ENCODE assay signal across 18 cellular contexts in the genomic region with DNA sequence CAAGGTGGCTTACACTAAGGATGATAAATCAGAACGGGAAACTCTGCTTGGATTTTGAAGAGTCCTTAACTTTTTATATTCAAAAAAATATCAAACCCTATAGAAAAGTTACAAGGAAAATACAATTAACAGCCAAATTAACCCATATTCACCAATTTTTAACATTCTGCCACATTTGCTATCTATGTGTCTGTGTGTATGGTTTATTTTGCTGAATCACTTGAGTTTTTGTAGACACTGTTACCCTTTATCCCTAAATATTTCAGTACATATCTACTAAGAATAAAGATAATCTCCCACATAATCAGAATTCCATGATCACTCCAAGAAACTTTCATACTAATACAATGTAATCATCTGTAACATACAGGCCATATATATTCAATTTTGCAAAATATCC. TPM values are rescaled to one million over a fixed set of nuclear protein-coding genes. Genes with fewer than 3 reads are reported as not detected.
DNase-seq lines count a peak whose midpoint lies in the region; ATAC-seq, FAIRE-seq and TF ChIP-seq lines count a peak whose summit lies in the region.
"Had no signal": no experiment of that assay in that cellular context is flagged by ENCODE, and none has a peak within 500 bp of the region (broad histone marks: within the 10 kb centered on the region; RNA-seq: fewer than 3 reads in every experiment).

No MANE protein-coding gene starts in this region.

- H3K36me3 ChIP-seq in HepG2 (replicated peaks in 1 of 2; ENCODE audit: control insufficient read depth in 1 of 2, insufficient read depth in 2 of 2, low read length in 2 of 2) (no peaks in the 10 kb centered on the region), right lobe of liver (no peaks in the 10 kb centered on the region)
- H3K36me3 ChIP-seq: adrenal gland, cardiac muscle cell, Peyer's patch, upper lobe of left lung had no signal

- H3K79me2 ChIP-seq in HepG2 (ENCODE audit: insufficient read depth, low read length) = peaks cover 21% of the 10 kb centered on the region

- TF ChIP-seq EP300 in HepG2 (IDR thresholded peaks at IDR 0.05; ENCODE audit: low read depth in 2 of 2, low read length in 2 of 2) = no peak
- TF ChIP-seq EP300 in HepG2 (CRISPR knock-in tag; IDR thresholded peaks at IDR 0.05; ENCODE audit: borderline replicate concordance) = no peak

- TF ChIP-seq POLR2A in HepG2 (IDR thresholded peaks at IDR 0.05; ENCODE audit: insufficient read depth in 1 of 2, low read depth in 2 of 2, low read length in 2 of 2) (no peak), right lobe of liver (IDR thresholded peaks at IDR 0.05) (no peak)

- DNase-seq in HepG2 (ENCODE audit: low spot score) (no peak), right lobe of liver (no peak), immature natural killer cell (no peak), SHP77 treated with DMSO at 0.1 percent for 48 hours (lab: John Stamatoyannopoulos, UW) (no peak), cerebellum (ENCODE audit: low spot score) (no peak), left cardiac atrium (no peak)
- DNase-seq in activated CD4-positive, alpha-beta memory T cell treated with anti-CD3 and anti-CD28 coated beads for 36 hours = no peak
- DNase-seq: activated CD4-positive, alpha-beta T cell treated with anti-CD3 and anti-CD28 coated beads for 4 hours; activated T-cell treated with anti-CD3 and anti-CD28 coated beads, Interleukin-2, amount 50 U/mL, for 1 hour; COR-L47 had no signal

- no peak overlapping the region for H3K27ac ChIP-seq in HepG2 (ENCODE audit: extremely low read length, insufficient read depth, low read length)
- no peak overlapping the region for H3K27ac ChIP-seq in right lobe of liver
- H3K27ac ChIP-seq: cardiac muscle cell, SK-N-MC had no signal

- CTCF ChIA-PET in HepG2 (lab: Yijun Ruan, JAX; ENCODE audit: low intra/inter-chr PET ratio, low total read pairs) = no interaction called here
- CTCF ChIA-PET in activated CD4-positive, alpha-beta memory T cell treated with anti-CD3 and anti-CD28 coated beads for 36 hours (lab: Charles Lee) = no interaction called here

- H3K27ac Mint-ChIP-seq in activated CD4-positive, alpha-beta memory T cell treated with anti-CD3 and anti-CD28 coated beads for 36 hours = no peak overlapping the region
- H3K27ac Mint-ChIP-seq in immature natural killer cell = peak overlapping the region in 4 of 6 donors; percentile 14 to 97 (median 70)

- intact Hi-C loops in HepG2 (cut with micrococcal nuclease; ENCODE audit: unreplicated experiment) = no loop called here
- intact Hi-C loops in right lobe of liver (cut with DNase I) = no loop called here
- intact Hi-C loops in activated CD4-positive, alpha-beta memory T cell treated with anti-CD3 and anti-CD28 coated beads for 36 hours (cut with micrococcal nuclease) = loop anchor here (2.0 to 5.0 kb wide), 4 partner anchors 37 to 141 kb away; no protein-coding TSS in a partner anchor
- intact Hi-C loops in left cardiac atrium (cut with DNase I) = no loop called here

- H3K36me3 Mint-ChIP-seq in activated CD4-positive, alpha-beta memory T cell treated with anti-CD3 and anti-CD28 coated beads for 36 hours = peaks cover 3% of the 10 kb centered on the region
- H3K36me3 Mint-ChIP-seq in immature natural killer cell = peaks cover 0 to 6% (median 3%) of the 10 kb centered on the region in 3 donors

- ATAC-seq in HepG2 (no peak), right lobe of liver (no peak), GM21528 (IDR thresholded peaks at IDR 0.05; ENCODE audit: low FRiP score, unreplicated experiment) (no peak), left cardiac atrium (no peak)

- H3K9ac ChIP-seq in HepG2 (ENCODE audit: insufficient read depth, low read depth, low read length) = no peak overlapping the region

- no peak overlapping the region for H3K4me3 ChIP-seq in HepG2 (replicated peaks in 1 of 3; ENCODE audit: insufficient read depth in 1 of 3, low read depth in 2 of 3, low read length in 3 of 3)
- H3K4me3 ChIP-seq in right lobe of liver = no peak overlapping the region

- H3K9me3 ChIP-seq in HepG2 (ENCODE audit: low read length) = no peaks in the 10 kb centered on the region
- no peaks in the 10 kb centered on the region for H3K9me3 ChIP-seq in right lobe of liver
- H3K9me3 ChIP-seq: adrenal gland, Peyer's patch, upper lobe of left lung had no signal

- POLR2A ChIA-PET in HepG2 (lab: Yijun Ruan, JAX) = no interaction called here
- POLR2A ChIA-PET in activated CD4-positive, alpha-beta memory T cell treated with anti-CD3 and anti-CD28 coated beads for 36 hours (lab: Charles Lee) = no interaction called here

- FAIRE-seq in HepG2 (lab: Jason Lieb, UNC) = no peak
- FAIRE-seq: H1 had no signal

- H4K20me1 ChIP-seq in HepG2 (ENCODE audit: insufficient read depth, low read length) = 0 out of 2 replicates have a peak, but pooled peaks cover 5% of the 10 kb centered on the region

- no peak for TF ChIP-seq RAD21 in HepG2 (CRISPR knock-in tag; IDR thresholded peaks at IDR 0.05)

- peaks cover 27% of the 10 kb centered on the region for H3K4me1 Mint-ChIP-seq in activated CD4-positive, alpha-beta memory T cell treated with anti-CD3 and anti-CD28 coated beads for 36 hours (ENCODE audit: low read depth)
- H3K4me1 Mint-ChIP-seq in immature natural killer cell = peaks cover 22 to 29% of the 10 kb centered on the region in 2 donors

- no peaks in the 10 kb centered on the region for H3K9me3 Mint-ChIP-seq in activated CD4-positive, alpha-beta memory T cell treated with anti-CD3 and anti-CD28 coated beads for 36 hours
- no peaks in the 10 kb centered on the region for H3K9me3 Mint-ChIP-seq in immature natural killer cell
- H3K9me3 Mint-ChIP-seq: stimulated activated memory B cell treated with anti-CD40 and anti-IgM and Interleukin-4, amounts not matched to agents 10 μg/mL and 1 μg/mL and 100 μg/mL, for 72 hours had no signal

- in situ Hi-C loops in HepG2 (cut with HindIII; ENCODE audit: extremely low pct_ligation_motif_present, low pct_unique_long_range_greater_than_20kb) = no loop called here

- H3K4me3 Mint-ChIP-seq in activated CD4-positive, alpha-beta memory T cell treated with anti-CD3 and anti-CD28 coated beads for 36 hours = peak overlapping the region; percentile 5
- H3K4me3 Mint-ChIP-seq in immature natural killer cell = peak overlapping the region; percentile 40 to 98 (median 97)

- WGBS in HepG2 (ENCODE audit: low lambda C conversion rate) = 11% methylated on average over 1 of the region's 1 CpG
- WGBS in right lobe of liver (ENCODE audit: insufficient coverage, low coverage, low lambda C conversion rate, missing lambda C conversion rate) = 94% methylated on average over 1 of the region's 1 CpG

- H3K4me1 ChIP-seq in HepG2 (ENCODE audit: insufficient read depth, low read length) (peaks cover 29% of the 10 kb centered on the region), right lobe of liver (peaks cover 0 to 6% (median 0%) of the 10 kb centered on the region in 4 donors)

- H3K4me2 ChIP-seq in HepG2 (ENCODE audit: low read depth, low read length) = peak overlapping the region; percentile 97; the same call in 1 of the 2 replicates

- TF ChIP-seq CTCF in HepG2 (CRISPR knock-in tag; IDR thresholded peaks at IDR 0.05) = no peak
- no peak for TF ChIP-seq CTCF in right lobe of liver (IDR thresholded peaks at IDR 0.05)

- H3K27me3 Mint-ChIP-seq in activated CD4-positive, alpha-beta memory T cell treated with anti-CD3 and anti-CD28 coated beads for 36 hours = no peaks in the 10 kb centered on the region
- H3K27me3 Mint-ChIP-seq in immature natural killer cell (ENCODE audit: low read depth in 3 of 3) = peaks cover 3 to 9% (median 4%) of the 10 kb centered on the region in 3 donors
- H3K27me3 Mint-ChIP-seq: stimulated activated memory B cell treated with anti-CD40 and anti-IgM and Interleukin-4, amounts not matched to agents 10 μg/mL and 1 μg/mL and 100 μg/mL, for 72 hours had no signal

- peaks cover 0 to 5% of the 10 kb centered on the region in 2 experiments; a peak in 1 of 5 replicates for H3K27me3 ChIP-seq in HepG2 (ENCODE audit: control insufficient read depth in 1 of 2, insufficient read depth in 2 of 2, low read length in 2 of 2)
- no peaks in the 10 kb centered on the region for H3K27me3 ChIP-seq in right lobe of liver
- H3K27me3 ChIP-seq: adrenal gland, cardiac muscle cell, Peyer's patch, upper lobe of left lung had no signal

- BruUV-seq in HepG2 (replicated peaks; lab: Mats Ljungman, UMichigan) = no TSS peak

- no peak overlapping the region for H2AFZ ChIP-seq in HepG2 (ENCODE audit: low read length)

TF ChIP-seq in HepG2, 621 proteins besides CTCF, POLR2A, EP300 and RAD21 (continues in another document):
- TF ChIP-seq AKAP8 (CRISPR knock-in tag; IDR thresholded peaks at IDR 0.05) = no peak
- TF ChIP-seq ZBTB8A (CRISPR knock-in tag; IDR thresholded peaks at IDR 0.05; ENCODE audit: borderline replicate concordance, low read depth) = no peak
- TF ChIP-seq ZNF572 (CRISPR knock-in tag; IDR thresholded peaks at IDR 0.05) = no peak
- TF ChIP-seq NBN (conservative IDR thresholded peaks at IDR 0.05) = no peak

RNA-seq across cellular contexts. Expression of gene SRPK2, which starts 1.2 kb away (rescaled TPM):
- total RNA-seq in HepG2 (2016; rRNA removed; fragmentation: Illumina TruSeq; extraction: Trizol) = 22.3 and 31.5 TPM in 2 replicates
- 9.1 and 9.5 TPM in 2 replicates for total RNA-seq in HepG2 (2016; cell fraction: cytosol; rRNA removed; fragmentation: Illumina TruSeq; extraction: Trizol; ENCODE audit: low read depth)
- 21.0 and 28.4 TPM in 2 replicates for total RNA-seq in HepG2 (2016; cell fraction: insoluble cytoplasmic fraction; rRNA removed; fragmentation: Illumina TruSeq; extraction: Trizol)
- 12.6 and 15.9 TPM in 2 replicates for total RNA-seq in HepG2 (2016; cell fraction: membrane; rRNA removed; fragmentation: Illumina TruSeq; extraction: Trizol)
- 26.1 and 28.5 TPM in 2 replicates for total RNA-seq in HepG2 (2016; cell fraction: nucleus; rRNA removed; fragmentation: Illumina TruSeq; extraction: Trizol)
- polyA plus RNA-seq in HepG2 (2011; rRNA removed) = 9.5 and 10.1 TPM in 2 replicates
- polyA plus RNA-seq in HepG2 (2011; cell fraction: cytosol; rRNA removed) = 4.8 and 6.4 TPM in 2 replicates
- 7.4 and 10.5 TPM in 2 replicates for polyA plus RNA-seq in HepG2 (2011; cell fraction: nucleus; rRNA removed)
- 18.8 and 19.8 TPM in 2 replicates for polyA plus RNA-seq in HepG2 (2012)
- 2.7 and 3.3 TPM in 2 replicates for polyA plus RNA-seq in HepG2 (2016; cell fraction: cytosol; fragmentation: Illumina TruSeq; extraction: Trizol; ENCODE audit: low read depth)
- polyA plus RNA-seq in HepG2 (2016; cell fraction: insoluble cytoplasmic fraction; fragmentation: Illumina TruSeq; extraction: Trizol; ENCODE audit: low read depth) = 29.0 and 30.2 TPM in 2 replicates
- polyA plus RNA-seq in HepG2 (2016; cell fraction: membrane; fragmentation: Illumina TruSeq; extraction: Trizol; ENCODE audit: low read depth) = 7.4 and 8.2 TPM in 2 replicates
- 24.8 and 26.1 TPM in 2 replicates for polyA plus RNA-seq in HepG2 (2016; cell fraction: nucleus; fragmentation: Illumina TruSeq; extraction: Trizol; ENCODE audit: insufficient read depth, low read depth)
- 6.8 and 12.0 TPM in 2 replicates for polyA minus RNA-seq in HepG2 (2011; rRNA and poly(A)+ RNA removed; ENCODE audit: low replicate concordance)
- 10.2 and 13.7 TPM in 2 replicates for polyA minus RNA-seq in HepG2 (2011; cell fraction: cytosol; rRNA and poly(A)+ RNA removed)
- 32.6 and 37.0 TPM in 2 replicates for polyA minus RNA-seq in HepG2 (2011; cell fraction: nucleus; rRNA and poly(A)+ RNA removed)
- total RNA-seq in right lobe of liver = 10 to 100 TPM; 15.5 to 21.1 (median 18.2) TPM
- 10 to 100 TPM; 39.1 to 40.6 TPM for total RNA-seq in activated CD4-positive, alpha-beta memory T cell treated with anti-CD3 and anti-CD28 coated beads for 36 hours
- 10 to 100 TPM; 51.5 to 92.2 (median 64.1) TPM for polyA plus RNA-seq in immature natural killer cell
- 185 TPM for total RNA-seq in cerebellum
- total RNA-seq in left cardiac atrium = 10 to 100 TPM; 26.5 to 28.9 TPM
